1 cellular context compared by ENCODE assay signal in the genomic region with DNA sequence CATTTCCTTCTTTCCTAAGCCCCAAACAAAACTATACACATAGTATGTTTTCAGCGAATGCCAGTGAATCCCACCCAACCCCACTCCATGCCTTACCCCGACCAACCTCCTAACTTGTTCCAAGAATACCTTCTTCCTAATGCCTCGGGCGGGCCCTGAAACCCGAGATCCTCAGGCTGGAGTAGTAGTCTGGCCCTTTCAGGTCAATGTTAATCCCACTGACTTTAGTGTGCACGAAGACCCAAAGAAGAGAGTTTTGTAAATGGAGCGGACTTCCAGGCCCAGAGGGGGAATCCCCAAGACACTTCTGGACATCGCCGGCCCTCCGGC.
TF ChIP-seq lines count a peak whose summit lies in the region.

No MANE protein-coding gene starts in this region.

TF ChIP-seq in H1, 55 proteins besides CTCF, POLR2A, EP300 and RAD21:
- TF ChIP-seq, protein P1, sequence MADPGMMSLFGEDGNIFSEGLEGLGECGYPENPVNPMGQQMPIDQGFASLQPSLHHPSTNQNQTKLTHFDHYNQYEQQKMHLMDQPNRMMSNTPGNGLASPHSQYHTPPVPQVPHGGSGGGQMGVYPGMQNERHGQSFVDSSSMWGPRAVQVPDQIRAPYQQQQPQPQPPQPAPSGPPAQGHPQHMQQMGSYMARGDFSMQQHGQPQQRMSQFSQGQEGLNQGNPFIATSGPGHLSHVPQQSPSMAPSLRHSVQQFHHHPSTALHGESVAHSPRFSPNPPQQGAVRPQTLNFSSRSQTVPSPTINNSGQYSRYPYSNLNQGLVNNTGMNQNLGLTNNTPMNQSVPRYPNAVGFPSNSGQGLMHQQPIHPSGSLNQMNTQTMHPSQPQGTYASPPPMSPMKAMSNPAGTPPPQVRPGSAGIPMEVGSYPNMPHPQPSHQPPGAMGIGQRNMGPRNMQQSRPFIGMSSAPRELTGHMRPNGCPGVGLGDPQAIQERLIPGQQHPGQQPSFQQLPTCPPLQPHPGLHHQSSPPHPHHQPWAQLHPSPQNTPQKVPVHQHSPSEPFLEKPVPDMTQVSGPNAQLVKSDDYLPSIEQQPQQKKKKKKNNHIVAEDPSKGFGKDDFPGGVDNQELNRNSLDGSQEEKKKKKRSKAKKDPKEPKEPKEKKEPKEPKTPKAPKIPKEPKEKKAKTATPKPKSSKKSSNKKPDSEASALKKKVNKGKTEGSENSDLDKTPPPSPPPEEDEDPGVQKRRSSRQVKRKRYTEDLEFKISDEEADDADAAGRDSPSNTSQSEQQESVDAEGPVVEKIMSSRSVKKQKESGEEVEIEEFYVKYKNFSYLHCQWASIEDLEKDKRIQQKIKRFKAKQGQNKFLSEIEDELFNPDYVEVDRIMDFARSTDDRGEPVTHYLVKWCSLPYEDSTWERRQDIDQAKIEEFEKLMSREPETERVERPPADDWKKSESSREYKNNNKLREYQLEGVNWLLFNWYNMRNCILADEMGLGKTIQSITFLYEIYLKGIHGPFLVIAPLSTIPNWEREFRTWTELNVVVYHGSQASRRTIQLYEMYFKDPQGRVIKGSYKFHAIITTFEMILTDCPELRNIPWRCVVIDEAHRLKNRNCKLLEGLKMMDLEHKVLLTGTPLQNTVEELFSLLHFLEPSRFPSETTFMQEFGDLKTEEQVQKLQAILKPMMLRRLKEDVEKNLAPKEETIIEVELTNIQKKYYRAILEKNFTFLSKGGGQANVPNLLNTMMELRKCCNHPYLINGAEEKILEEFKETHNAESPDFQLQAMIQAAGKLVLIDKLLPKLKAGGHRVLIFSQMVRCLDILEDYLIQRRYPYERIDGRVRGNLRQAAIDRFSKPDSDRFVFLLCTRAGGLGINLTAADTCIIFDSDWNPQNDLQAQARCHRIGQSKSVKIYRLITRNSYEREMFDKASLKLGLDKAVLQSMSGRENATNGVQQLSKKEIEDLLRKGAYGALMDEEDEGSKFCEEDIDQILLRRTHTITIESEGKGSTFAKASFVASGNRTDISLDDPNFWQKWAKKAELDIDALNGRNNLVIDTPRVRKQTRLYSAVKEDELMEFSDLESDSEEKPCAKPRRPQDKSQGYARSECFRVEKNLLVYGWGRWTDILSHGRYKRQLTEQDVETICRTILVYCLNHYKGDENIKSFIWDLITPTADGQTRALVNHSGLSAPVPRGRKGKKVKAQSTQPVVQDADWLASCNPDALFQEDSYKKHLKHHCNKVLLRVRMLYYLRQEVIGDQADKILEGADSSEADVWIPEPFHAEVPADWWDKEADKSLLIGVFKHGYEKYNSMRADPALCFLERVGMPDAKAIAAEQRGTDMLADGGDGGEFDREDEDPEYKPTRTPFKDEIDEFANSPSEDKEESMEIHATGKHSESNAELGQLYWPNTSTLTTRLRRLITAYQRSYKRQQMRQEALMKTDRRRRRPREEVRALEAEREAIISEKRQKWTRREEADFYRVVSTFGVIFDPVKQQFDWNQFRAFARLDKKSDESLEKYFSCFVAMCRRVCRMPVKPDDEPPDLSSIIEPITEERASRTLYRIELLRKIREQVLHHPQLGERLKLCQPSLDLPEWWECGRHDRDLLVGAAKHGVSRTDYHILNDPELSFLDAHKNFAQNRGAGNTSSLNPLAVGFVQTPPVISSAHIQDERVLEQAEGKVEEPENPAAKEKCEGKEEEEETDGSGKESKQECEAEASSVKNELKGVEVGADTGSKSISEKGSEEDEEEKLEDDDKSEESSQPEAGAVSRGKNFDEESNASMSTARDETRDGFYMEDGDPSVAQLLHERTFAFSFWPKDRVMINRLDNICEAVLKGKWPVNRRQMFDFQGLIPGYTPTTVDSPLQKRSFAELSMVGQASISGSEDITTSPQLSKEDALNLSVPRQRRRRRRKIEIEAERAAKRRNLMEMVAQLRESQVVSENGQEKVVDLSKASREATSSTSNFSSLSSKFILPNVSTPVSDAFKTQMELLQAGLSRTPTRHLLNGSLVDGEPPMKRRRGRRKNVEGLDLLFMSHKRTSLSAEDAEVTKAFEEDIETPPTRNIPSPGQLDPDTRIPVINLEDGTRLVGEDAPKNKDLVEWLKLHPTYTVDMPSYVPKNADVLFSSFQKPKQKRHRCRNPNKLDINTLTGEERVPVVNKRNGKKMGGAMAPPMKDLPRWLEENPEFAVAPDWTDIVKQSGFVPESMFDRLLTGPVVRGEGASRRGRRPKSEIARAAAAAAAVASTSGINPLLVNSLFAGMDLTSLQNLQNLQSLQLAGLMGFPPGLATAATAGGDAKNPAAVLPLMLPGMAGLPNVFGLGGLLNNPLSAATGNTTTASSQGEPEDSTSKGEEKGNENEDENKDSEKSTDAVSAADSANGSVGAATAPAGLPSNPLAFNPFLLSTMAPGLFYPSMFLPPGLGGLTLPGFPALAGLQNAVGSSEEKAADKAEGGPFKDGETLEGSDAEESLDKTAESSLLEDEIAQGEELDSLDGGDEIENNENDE (IDR thresholded peaks at IDR 0.05; ENCODE audit: insufficient replicate concordance, low read length): no peak
- TF ChIP-seq SAP30 (IDR thresholded peaks at IDR 0.05; ENCODE audit: insufficient read depth, insufficient replicate concordance, low read length): no peak
